In the genomic region with DNA sequence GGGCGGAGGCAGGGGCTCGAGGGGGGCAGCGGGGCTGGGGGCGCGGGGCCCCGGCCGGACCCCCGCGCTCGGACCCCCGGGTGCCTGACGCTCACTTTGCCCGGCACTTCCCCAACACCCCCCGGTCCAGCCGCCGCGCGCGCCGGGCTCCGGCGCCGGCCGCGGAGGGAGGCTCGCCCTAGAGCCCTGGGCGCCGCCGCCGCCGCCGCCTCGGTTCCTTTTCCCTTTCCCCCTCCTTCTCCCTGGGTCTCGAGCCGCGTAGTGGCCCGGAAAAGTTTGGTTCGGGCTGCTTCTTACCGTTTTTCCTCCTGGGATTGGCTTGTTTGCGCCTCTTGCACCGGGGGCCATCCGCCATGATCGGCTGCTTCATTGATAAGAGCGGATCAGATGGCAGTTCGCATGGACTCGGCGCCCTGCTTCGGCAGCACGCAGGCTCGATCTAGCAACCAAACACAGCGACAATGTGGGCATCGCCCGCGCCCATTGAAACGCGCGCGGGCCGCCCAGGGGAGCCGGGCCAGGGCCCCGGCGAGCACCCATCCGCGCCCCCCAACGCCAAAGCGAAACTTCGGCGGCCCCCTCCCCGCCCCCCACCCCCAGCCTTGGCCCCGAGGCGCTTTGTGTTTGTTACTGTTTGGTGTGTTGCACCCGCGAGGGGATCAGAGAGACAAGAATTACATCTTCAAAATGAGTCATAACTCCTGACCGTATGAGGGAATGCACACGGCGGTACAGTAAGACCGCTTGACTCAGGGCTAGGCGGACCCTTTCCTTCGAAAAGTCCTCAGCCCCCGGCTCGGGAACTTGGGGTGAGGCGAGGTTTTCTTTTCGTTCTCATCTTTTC, we compare ENCODE assay signal across 8 cellular contexts. TPM values are rescaled to one million over a fixed set of nuclear protein-coding genes. Genes with fewer than 3 reads are reported as not detected.
DNase-seq lines count a peak whose midpoint lies in the region; ATAC-seq and TF ChIP-seq lines count a peak whose summit lies in the region.

No MANE protein-coding gene starts in this region.

- H3K9ac ChIP-seq in skeletal muscle tissue (ENCODE audit: low read depth in 1 of 3, low read length in 3 of 3) = peak overlapping the region; percentile 89 to 93 (median 92)

- H3K27me3 ChIP-seq in brain microvascular endothelial cell (replicated peaks) = no peaks in the 10 kb centered on the region
- H3K27me3 ChIP-seq in skeletal muscle tissue (ENCODE audit: control insufficient read depth in 3 of 3, insufficient read depth in 3 of 3, low read length in 3 of 3) = no peaks in the 10 kb centered on the region

- TF ChIP-seq CTCF in brain microvascular endothelial cell (IDR thresholded peaks at IDR 0.05; ENCODE audit: low read depth, low read length, missing control alignments) = no peak

- DNase-seq in Caki2 (ENCODE audit: low read depth) (peak; percentile 48), SK-MEL-5 (ENCODE audit: low read depth, low spot score) (peak; percentile 77), brain microvascular endothelial cell (peak; percentile 95), inferior parietal cortex (ENCODE audit: extremely low spot score) (peak; percentile 59), cerebellum (ENCODE audit: low spot score) (no peak)

- peaks cover 7 to 28% (median 20%) of the 10 kb centered on the region in 3 donors for H3K4me1 ChIP-seq in skeletal muscle tissue (ENCODE audit: control insufficient read depth in 3 of 3, insufficient read depth in 3 of 3, low read length in 3 of 3)

- H3K4me3 ChIP-seq in brain microvascular endothelial cell (ENCODE audit: low read depth, low read length) (peak overlapping the region; percentile 96), skeletal muscle tissue (ENCODE audit: low read length in 3 of 3) (peak overlapping the region; percentile 84 to 88 (median 84))

- H3K9me3 ChIP-seq in skeletal muscle tissue (ENCODE audit: control insufficient read depth in 3 of 3, low read length in 3 of 3) = no peaks in the 10 kb centered on the region

- H3K36me3 ChIP-seq in brain microvascular endothelial cell (replicated peaks) = peaks cover 25% of the 10 kb centered on the region
- H3K36me3 ChIP-seq in skeletal muscle tissue (ENCODE audit: control insufficient read depth in 3 of 3, insufficient read depth in 3 of 3, low read length in 3 of 3) = no peaks in the 10 kb centered on the region

- in situ Hi-C loops in Caki2 (cut with HindIII; ENCODE audit: low pct_unique_long_range_greater_than_20kb, low sequenced_read_pairs) (no loop called here), SK-MEL-5 (cut with HindIII; ENCODE audit: low pct_unique_long_range_greater_than_20kb, low sequenced_read_pairs) (loop anchor here (25.0 kb wide), 1 partner anchor 420 kb away; no protein-coding TSS in a partner anchor), brain microvascular endothelial cell (cut with HindIII; ENCODE audit: low pct_ligation_motif_present, low sequenced_read_pairs) (loop anchor here (25.0 kb wide), 1 partner anchor 1245 kb away; no protein-coding TSS in a partner anchor)

- ATAC-seq in GM19397 (IDR thresholded peaks at IDR 0.05; ENCODE audit: unreplicated experiment) = peak; percentile 58
- peak; percentile 67 for ATAC-seq in HG03442 (IDR thresholded peaks at IDR 0.05; ENCODE audit: unreplicated experiment)

- H3K27ac ChIP-seq in brain microvascular endothelial cell (peak overlapping the region; percentile 99), skeletal muscle tissue (ENCODE audit: low read depth, low read length) (peak overlapping the region; percentile 96)

RNA-seq across cellular contexts. Expression of gene ZEB2, which starts 2.7 kb away (rescaled TPM):
- total RNA-seq in Caki2 (2014; rRNA removed; shearing (Covaris generic); ENCODE audit: low replicate concordance) = 1.2 and 1.7 TPM in 2 replicates
- 71.9 and 85.0 TPM in 2 replicates for total RNA-seq in SK-MEL-5 (2014; rRNA removed; shearing (Covaris generic))
- polyA plus RNA-seq in SK-MEL-5 (2015; cell fraction: cytosol; rRNA removed) = 32.1 and 53.9 TPM in 2 replicates
- polyA plus RNA-seq in SK-MEL-5 (2015; cell fraction: nucleus; rRNA removed) = 45.6 and 57.5 TPM in 2 replicates
- total RNA-seq in skeletal muscle tissue = 108 TPM
- total RNA-seq in cerebellum = 107 TPM

Comparison
In these comparisons a context has a peak if more than half of its experiments do, and no peak if none do; other contexts are left out.
1. RNA of gene ZEB2, which starts 2.7 kb away (total RNA-seq): 108 TPM in skeletal muscle tissue (single experiment), 107 TPM in cerebellum (single experiment) and 71.9 to 85.0 TPM in SK-MEL-5; 1.2 to 1.7 TPM in Caki2; every median in the first group is over 10 times any median in the second.